ENCODE assay signal across 17 cellular contexts in genomic region chr1:14910947-14911721, GRCh38.
A peak's percentile ranks its signal among the peaks of the same experiment; 100 is the strongest.
DNase-seq lines count a peak whose midpoint lies in the region; ATAC-seq, FAIRE-seq and TF ChIP-seq lines count a peak whose summit lies in the region.
"Had no signal": no experiment of that assay in that cellular context is flagged by ENCODE, and none has a peak within 500 bp of the region (broad histone marks: within the 10 kb centered on the region; RNA-seq: fewer than 3 reads in every experiment).

No MANE protein-coding gene starts in this region.

- DNase-seq in HFFc6 (no peak), breast epithelium (ENCODE audit: low spot score in 2 of 2) (peak; percentile 80 to 97), keratinocyte (ENCODE audit: low read depth, low spot score) (peak; percentile 82), thoracic aorta (ENCODE audit: low spot score) (no peak), retina (no peak), H7 (no peak)
- DNase-seq in activated T-cell treated with anti-CD3 and anti-CD28 coated beads, Interleukin-2, amount 50 U/mL, for 72 hours, result no peak
- DNase-seq: activated T-cell treated with anti-CD3 and anti-CD28 coated beads, Interleukin-2, amount 50 U/mL, for 1 hour; dermis blood vessel endothelial cell; mucosa of descending colon; NCI-H1436 treated with DMSO at 0.1 percent for 48 hours; NCI-H510A treated with DMSO at 0.1 percent for 48 hours; stimulated activated CD4-positive, alpha-beta T cell treated with anti-CD3 and anti-CD28 coated beads, Interleukin-2, amount 100 ng/mL, for 24 hours; T-cell had no signal

- ATAC-seq in thoracic aorta (ENCODE audit: insufficient number of reproducible peaks, low FRiP score, low read depth) (peak; percentile 47), HG03108 (IDR thresholded peaks at IDR 0.05; ENCODE audit: unreplicated experiment) (no peak)
- no peak for ATAC-seq in activated T-cell treated with anti-CD3 and anti-CD28 coated beads, Interleukin-2, amount 50 U/mL, for 72 hours (replicated peaks in 1 of 2)
- ATAC-seq: mucosa of descending colon, T-cell had no signal

- no peak for TF ChIP-seq POLR2A in breast epithelium (IDR thresholded peaks at IDR 0.05)

- H3K4me1 ChIP-seq in breast epithelium (peaks cover 10 to 18% of the 10 kb centered on the region in 2 donors), keratinocyte (ENCODE audit: control insufficient read depth, extremely low read depth, insufficient read depth, low read length) (peaks cover 48% of the 10 kb centered on the region), thoracic aorta (ENCODE audit: control insufficient read depth in 1 of 2, low read depth in 2 of 2) (peaks cover 11 to 33% of the 10 kb centered on the region in 2 donors)

- peak overlapping the region; percentile 46 for H3K4me2 ChIP-seq in keratinocyte (ENCODE audit: control insufficient read depth, extremely low read depth, insufficient read depth, low read depth, low read length)

- peak overlapping the region; percentile 4 for H3K9ac ChIP-seq in keratinocyte (ENCODE audit: control insufficient read depth, extremely low read depth, insufficient read depth, low read length)
- H3K9ac ChIP-seq: BLaER1 treated with 17β-estradiol and CSF1 and Interleukin-3, amounts not matched to agents 10 nM and 100 nM had no signal

- no peaks in the 10 kb centered on the region for H4K20me1 ChIP-seq in keratinocyte (ENCODE audit: control insufficient read depth, extremely low read depth, insufficient read depth, low read length)
- H4K20me1 ChIP-seq: BLaER1 treated with 17β-estradiol and CSF1 and Interleukin-3, amounts not matched to agents 10 nM and 100 nM had no signal

- 0 out of 2 replicates have a peak overlapping the region, but pooled peaks have one; percentile 21 for H3K27ac Mint-ChIP-seq in HFFc6
- H3K27ac Mint-ChIP-seq in activated T-cell treated with anti-CD3 and anti-CD28 coated beads, Interleukin-2, amount 50 U/mL, for 72 hours, result no peak overlapping the region
- H3K27ac Mint-ChIP-seq: T-cell had no signal

- H3K27ac ChIP-seq in breast epithelium, result peak overlapping the region; percentile 86 to 91
- peak overlapping the region; percentile 41 for H3K27ac ChIP-seq in keratinocyte (ENCODE audit: control insufficient read depth, insufficient read depth, low read length)
- peak overlapping the region; percentile 55 to 73 for H3K27ac ChIP-seq in thoracic aorta
- H3K27ac ChIP-seq: BLaER1 treated with 17β-estradiol and CSF1 and Interleukin-3, amounts not matched to agents 10 nM and 100 nM had no signal

- H3K27me3 Mint-ChIP-seq in HFFc6 (ENCODE audit: insufficient read depth), result peaks cover 4% of the 10 kb centered on the region; the same call in 1 of the 2 replicates
- H3K27me3 Mint-ChIP-seq in activated T-cell treated with anti-CD3 and anti-CD28 coated beads, Interleukin-2, amount 50 U/mL, for 72 hours (ENCODE audit: low read depth), result no peaks in the 10 kb centered on the region

- H3K4me3 ChIP-seq in breast epithelium (peak overlapping the region in 1 of 3 donors; percentile 9), keratinocyte (ENCODE audit: control insufficient read depth in 2 of 3, extremely low read depth in 1 of 3, insufficient read depth in 2 of 3, low read depth in 1 of 3, low read length in 3 of 3) (peak overlapping the region in 2 of 3 experiments; percentile 0 to 13), thoracic aorta (no peak overlapping the region), H7 (ENCODE audit: insufficient read depth, low read depth, low read length) (no peak overlapping the region)
- H3K4me3 ChIP-seq: BLaER1 treated with 17β-estradiol and CSF1 and Interleukin-3, amounts not matched to agents 10 nM and 100 nM; mucosa of descending colon had no signal

- H3K36me3 ChIP-seq in breast epithelium (no peaks in the 10 kb centered on the region), keratinocyte (ENCODE audit: control insufficient read depth in 2 of 2, extremely low read depth in 1 of 2, insufficient read depth in 2 of 2, low read length in 2 of 2) (no peaks in the 10 kb centered on the region), thoracic aorta (no peaks in the 10 kb centered on the region), H7 (replicated peaks; ENCODE audit: control insufficient read depth, insufficient read depth, low read length) (no peaks in the 10 kb centered on the region)
- H3K36me3 ChIP-seq: BLaER1 treated with 17β-estradiol and CSF1 and Interleukin-3, amounts not matched to agents 10 nM and 100 nM had no signal

- dilution Hi-C loops in keratinocyte (cut with MboI; ENCODE audit: extremely low pct_ligation_motif_present, low sequenced_read_pairs), result no loop called here

- no peaks in the 10 kb centered on the region for H3K9me1 ChIP-seq in keratinocyte (ENCODE audit: control insufficient read depth, extremely low read depth, insufficient read depth, low read length)

- H2AFZ ChIP-seq in keratinocyte (ENCODE audit: control insufficient read depth, low read length), result peak overlapping the region; percentile 19

- no peaks in the 10 kb centered on the region for H3K9me3 ChIP-seq in breast epithelium
- no peaks in the 10 kb centered on the region for H3K9me3 ChIP-seq in keratinocyte (ENCODE audit: control insufficient read depth, low read depth, low read length)
- no peaks in the 10 kb centered on the region for H3K9me3 ChIP-seq in thoracic aorta
- H3K9me3 ChIP-seq: BLaER1 treated with 17β-estradiol and CSF1 and Interleukin-3, amounts not matched to agents 10 nM and 100 nM; mucosa of descending colon had no signal

- H3K4me1 Mint-ChIP-seq in HFFc6 (ENCODE audit: low read depth), result peaks cover 9% of the 10 kb centered on the region
- no peaks in the 10 kb centered on the region for H3K4me1 Mint-ChIP-seq in activated T-cell treated with anti-CD3 and anti-CD28 coated beads, Interleukin-2, amount 50 U/mL, for 72 hours (ENCODE audit: low read depth)
- H3K4me1 Mint-ChIP-seq: T-cell had no signal

- no peaks in the 10 kb centered on the region for H3K36me3 Mint-ChIP-seq in HFFc6 (ENCODE audit: low read depth)
- H3K36me3 Mint-ChIP-seq in activated T-cell treated with anti-CD3 and anti-CD28 coated beads, Interleukin-2, amount 50 U/mL, for 72 hours (ENCODE audit: insufficient read depth in 2 of 2), result no peaks in the 10 kb centered on the region
- H3K36me3 Mint-ChIP-seq: T-cell had no signal

- H3K27me3 ChIP-seq in breast epithelium (no peaks in the 10 kb centered on the region), keratinocyte (ENCODE audit: control insufficient read depth, extremely low read depth, insufficient read depth, low read length) (no peaks in the 10 kb centered on the region), thoracic aorta (replicated peaks; ENCODE audit: insufficient read depth) (no peaks in the 10 kb centered on the region), H7 (ENCODE audit: control insufficient read depth, insufficient read depth, low read length) (no peaks in the 10 kb centered on the region)
- H3K27me3 ChIP-seq: BLaER1 treated with 17β-estradiol and CSF1 and Interleukin-3, amounts not matched to agents 10 nM and 100 nM had no signal

- TF ChIP-seq CTCF in HFFc6 (IDR thresholded peaks at IDR 0.05), result no peak
- TF ChIP-seq CTCF in breast epithelium (IDR thresholded peaks at IDR 0.05), result no peak
- no peak for TF ChIP-seq CTCF in keratinocyte (optimal IDR thresholded peaks at IDR 0.05 in 1 of 3, IDR thresholded peaks at IDR 0.05 in 1 of 3, conservative IDR thresholded peaks at IDR 0.05 in 1 of 3; ENCODE audit: extremely low read depth in 1 of 3, insufficient read depth in 2 of 3, low read length in 3 of 3)
- TF ChIP-seq CTCF in thoracic aorta (IDR thresholded peaks at IDR 0.05), result no peak

- intact Hi-C loops in breast epithelium (cut with DNase I; ENCODE audit: low total_unique reads), result no loop called here

- FAIRE-seq in keratinocyte (lab: Jason Lieb, UNC), result peak; percentile 23
- FAIRE-seq: RCC 7860 had no signal

- no peak overlapping the region for H3K4me3 Mint-ChIP-seq in HFFc6
- H3K4me3 Mint-ChIP-seq in activated T-cell treated with anti-CD3 and anti-CD28 coated beads, Interleukin-2, amount 50 U/mL, for 72 hours, result no peak overlapping the region
- H3K4me3 Mint-ChIP-seq: T-cell had no signal

- H3K79me2 ChIP-seq in keratinocyte (ENCODE audit: control insufficient read depth, insufficient read depth, low read length), result no peaks in the 10 kb centered on the region

- no peaks in the 10 kb centered on the region for H3K9me3 Mint-ChIP-seq in HFFc6
- no peaks in the 10 kb centered on the region for H3K9me3 Mint-ChIP-seq in activated T-cell treated with anti-CD3 and anti-CD28 coated beads, Interleukin-2, amount 50 U/mL, for 72 hours
- H3K9me3 Mint-ChIP-seq: T-cell had no signal

Comparison
In these comparisons a context has a peak if more than half of its experiments do, and no peak if none do; other contexts are left out.
1. DNase-seq: peak in breast epithelium (2 of 2) and keratinocyte (single experiment); none in HFFc6 (single experiment), thoracic aorta (single experiment), activated T-cell treated with anti-CD3 and anti-CD28 coated beads, Interleukin-2, amount 50 U/mL, for 72 hours (0 of 2), retina (single experiment) and H7 (single experiment).
2. H3K4me3 ChIP-seq: peak in keratinocyte (2 of 3); none in thoracic aorta (single experiment) and H7 (single experiment).
3. Peak in every context shown above with its lines, with median percentiles within 50 percentile points of each other: H3K27ac ChIP-seq.